ENCODE assay signal across 9 cellular contexts in the genomic region with DNA sequence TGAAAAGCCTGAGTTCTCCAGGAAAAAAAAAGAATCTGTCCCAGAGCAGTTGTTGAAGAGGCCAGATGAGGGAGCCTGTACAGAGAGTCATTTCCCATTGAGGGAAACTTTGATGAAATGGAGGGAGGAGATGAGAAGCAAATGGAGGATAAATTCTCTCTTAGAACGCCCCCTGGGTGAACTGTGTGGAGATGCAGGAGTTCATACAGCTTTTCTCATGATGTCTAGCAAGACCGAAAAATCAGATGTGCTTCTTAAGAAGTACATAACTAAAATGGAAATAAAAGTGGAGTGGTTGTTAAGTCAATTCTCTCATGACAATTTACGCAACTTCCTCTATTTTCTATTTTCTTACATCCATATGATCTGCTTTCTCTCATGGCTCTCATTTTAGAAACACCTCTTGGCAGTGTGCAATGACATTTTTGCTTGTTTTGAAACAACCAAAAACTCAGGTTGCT.
A peak's percentile ranks its signal among the peaks of the same experiment; 100 is the strongest.
DNase-seq lines count a peak whose midpoint lies in the region; ATAC-seq and TF ChIP-seq lines count a peak whose summit lies in the region.
"Had no signal": no experiment of that assay in that cellular context is flagged by ENCODE, and none has a peak within 500 bp of the region (broad histone marks: within the 10 kb centered on the region; RNA-seq: fewer than 3 reads in every experiment).

No MANE protein-coding gene starts in this region.

- no peaks in the 10 kb centered on the region for H3K27me3 ChIP-seq in smooth muscle cell (ENCODE audit: low read depth)

- no peak overlapping the region for H3K9ac ChIP-seq in smooth muscle cell (ENCODE audit: low read depth)

- no peak for ATAC-seq in GM18502 (IDR thresholded peaks at IDR 0.05; ENCODE audit: poor library complexity, unreplicated experiment)
- no peak for ATAC-seq in GM21786 (IDR thresholded peaks at IDR 0.05; ENCODE audit: unreplicated experiment)

- DNase-seq in NCI-H2107 treated with DMSO at 0.1 percent for 48 hours (lab: John Stamatoyannopoulos, UW; ENCODE audit: unreplicated experiment) (peak; percentile 6), NCI-H2107 (lab: John Stamatoyannopoulos, UW) (no peak), NCI-H526 treated with DMSO at 0.1 percent for 48 hours (lab: John Stamatoyannopoulos, UW) (peak; percentile 17), dermis microvascular lymphatic vessel endothelial cell (ENCODE audit: low read depth in 2 of 2) (peak; percentile 37 to 64), smooth muscle cell (lab: John Stamatoyannopoulos, UW; ENCODE audit: unreplicated experiment) (no peak), NCI-H187 (lab: John Stamatoyannopoulos, UW) (no peak)
- DNase-seq: activated naive CD8-positive, alpha-beta T cell treated with anti-CD3 and anti-CD28 coated beads, Interleukin-2, amount 10 ng/mL, durations not matched to agents 7 days and 5 days had no signal

- no peak overlapping the region for H3K27ac ChIP-seq in smooth muscle cell (ENCODE audit: low read depth)

- no peaks in the 10 kb centered on the region for H3K79me2 ChIP-seq in smooth muscle cell (ENCODE audit: low read depth)

- 55% methylated on average over 3 of the region's 3 CpGs for WGBS in smooth muscle cell (ENCODE audit: low lambda C conversion rate)

- H3K4me3 ChIP-seq in smooth muscle cell: no peak overlapping the region

- no peaks in the 10 kb centered on the region for H4K20me1 ChIP-seq in smooth muscle cell (ENCODE audit: low read depth)

- H3K9me3 ChIP-seq in smooth muscle cell (replicated peaks; ENCODE audit: low read depth): no peaks in the 10 kb centered on the region

- H3F3A ChIP-seq in smooth muscle cell (ENCODE audit: low read depth): no peaks in the 10 kb centered on the region

- H3K4me1 ChIP-seq in smooth muscle cell (ENCODE audit: low read depth): no peaks in the 10 kb centered on the region

- H3K36me3 ChIP-seq in smooth muscle cell (ENCODE audit: low read depth): no peaks in the 10 kb centered on the region

- TF ChIP-seq CTCF in smooth muscle cell (IDR thresholded peaks at IDR 0.05; ENCODE audit: borderline replicate concordance, insufficient read depth, poor library complexity, severe bottlenecking): peak; percentile 18

- no peak overlapping the region for H3K4me2 ChIP-seq in smooth muscle cell

- H2AFZ ChIP-seq in smooth muscle cell (ENCODE audit: low read depth): no peak overlapping the region

Comparison
In these comparisons a context has a peak if more than half of its experiments do, and no peak if none do; other contexts are left out.
1. DNase-seq: peak in NCI-H2107 treated with DMSO at 0.1 percent for 48 hours (single experiment), NCI-H526 treated with DMSO at 0.1 percent for 48 hours (single experiment) and dermis microvascular lymphatic vessel endothelial cell (2 of 2); none in NCI-H2107 (single experiment), smooth muscle cell (single experiment) and NCI-H187 (0 of 2).